In the genomic region with DNA sequence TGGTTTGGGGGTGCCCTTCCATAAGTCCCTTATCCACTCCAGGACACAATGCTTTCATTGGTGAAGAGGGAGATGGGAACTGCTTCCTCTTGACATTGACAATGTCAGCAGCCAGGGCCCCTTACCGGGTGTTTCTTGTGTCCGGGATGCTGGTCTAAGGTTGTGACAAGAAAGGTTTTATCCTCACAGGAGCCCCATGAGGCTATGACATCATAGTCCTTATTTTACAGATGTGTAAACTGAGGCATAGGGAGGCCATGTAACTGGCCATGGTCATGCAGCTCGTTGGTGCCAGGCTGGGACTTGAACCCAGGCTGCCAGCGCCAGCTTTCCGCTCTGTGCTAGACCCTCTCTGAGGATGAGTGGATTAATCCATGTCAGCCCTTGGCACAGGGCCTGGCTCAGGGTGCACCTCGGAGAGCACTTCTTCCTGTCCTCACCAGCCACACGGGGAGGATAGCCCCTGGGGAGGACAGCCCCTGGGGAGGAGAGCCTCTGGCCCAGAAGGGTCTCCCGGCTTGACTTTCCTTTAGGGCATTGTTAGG, we compare ENCODE assay signal across 21 cellular contexts.
DNase-seq lines count a peak whose midpoint lies in the region; TF ChIP-seq lines count a peak whose summit lies in the region.
"Had no signal": no experiment of that assay in that cellular context is flagged by ENCODE, and none has a peak within 500 bp of the region (broad histone marks: within the 10 kb centered on the region; RNA-seq: fewer than 3 reads in every experiment).

No MANE protein-coding gene starts in this region.

- no peak overlapping the region for H3K27ac Mint-ChIP-seq in H9
- H3K27ac Mint-ChIP-seq: B cell; CD4-positive, CD25-positive, alpha-beta regulatory T cell had no signal

- H2BK12ac ChIP-seq in H9 (ENCODE audit: insufficient read length, low read depth, low read length), result no peak overlapping the region

- no peaks in the 10 kb centered on the region for H4K20me1 ChIP-seq in H9 (ENCODE audit: control insufficient read depth, insufficient read depth, insufficient read length)

- no peak overlapping the region for H2BK20ac ChIP-seq in H9 (ENCODE audit: low read depth, low read length, poor library complexity, severe bottlenecking)

- TF ChIP-seq CTCF in GM13976 (IDR thresholded peaks at IDR 0.05; ENCODE audit: borderline replicate concordance, control extremely low read depth, extremely low read depth, insufficient read depth, missing control alignments), result no peak
- TF ChIP-seq CTCF in H9 (conservative IDR thresholded peaks at IDR 0.05), result no peak
- no peak for TF ChIP-seq CTCF in esophagus muscularis mucosa (IDR thresholded peaks at IDR 0.05)
- no peak for TF ChIP-seq CTCF in sigmoid colon (IDR thresholded peaks at IDR 0.05)

- H3K79me2 ChIP-seq in H9 (ENCODE audit: insufficient read depth, low read length), result no peaks in the 10 kb centered on the region

- no peaks in the 10 kb centered on the region for H3K23me2 ChIP-seq in H9 (ENCODE audit: insufficient read length, low read depth, low read length, poor library complexity, severe bottlenecking)

- H3K27me3 ChIP-seq in H9 (ENCODE audit: insufficient read depth, low read length), result no peaks in the 10 kb centered on the region; the same call in 1 of the 2 replicates
- H3K27me3 ChIP-seq in esophagus muscularis mucosa, result peaks cover 0 to 15% (median 0%) of the 10 kb centered on the region in 4 donors
- no peaks in the 10 kb centered on the region for H3K27me3 ChIP-seq in sigmoid colon

- no peaks in the 10 kb centered on the region for H3K79me1 ChIP-seq in H9 (ENCODE audit: insufficient read depth, low read depth, low read length, poor library complexity, severe bottlenecking)

- in situ Hi-C loops in GM13976 (cut with MboI; ENCODE audit: low sequenced_read_pairs, unreplicated experiment), result no loop called here

- no peak overlapping the region for H3T11ph ChIP-seq in H9 (ENCODE audit: low read length)

- no peak for TF ChIP-seq POLR2A in esophagus muscularis mucosa (IDR thresholded peaks at IDR 0.05; ENCODE audit: low read depth)
- no peak for TF ChIP-seq POLR2A in sigmoid colon (IDR thresholded peaks at IDR 0.05)

- H2AFZ ChIP-seq in H9 (ENCODE audit: low read length), result no peak overlapping the region

- H2BK120ac ChIP-seq in H9 (ENCODE audit: low read depth, low read length, poor library complexity, severe bottlenecking), result no peak overlapping the region

- no peaks in the 10 kb centered on the region for H3K36me3 Mint-ChIP-seq in H9 (ENCODE audit: insufficient read depth in 1 of 3, low read depth in 3 of 3)
- H3K36me3 Mint-ChIP-seq: CD4-positive, CD25-positive, alpha-beta regulatory T cell had no signal

- H3K9me3 ChIP-seq in H9 (ENCODE audit: control insufficient read depth, low read depth, low read length) (no peaks in the 10 kb centered on the region), esophagus muscularis mucosa (no peaks in the 10 kb centered on the region), sigmoid colon (no peaks in the 10 kb centered on the region)
- H3K9me3 ChIP-seq: Caco-2 had no signal

- no peak overlapping the region for H3K4me3 Mint-ChIP-seq in H9
- H3K4me3 Mint-ChIP-seq: B cell; CD4-positive, CD25-positive, alpha-beta regulatory T cell had no signal

- H2AK5ac ChIP-seq in H9 (ENCODE audit: insufficient read length, low read length), result no peak overlapping the region

- intact Hi-C loops in esophagus muscularis mucosa (cut with DNase I) (no loop called here), sigmoid colon (cut with DNase I) (no loop called here)

- no peak for TF ChIP-seq EP300 in esophagus muscularis mucosa (IDR thresholded peaks at IDR 0.05)
- no peak for TF ChIP-seq EP300 in sigmoid colon (IDR thresholded peaks at IDR 0.05)

- H3K4ac ChIP-seq in H9 (ENCODE audit: low read depth, low read length), result no peak overlapping the region

- H2BK5ac ChIP-seq in H9 (ENCODE audit: insufficient read length, low read length), result no peak overlapping the region

- no peak overlapping the region for H3K9ac ChIP-seq in H9 (ENCODE audit: extremely low read depth, insufficient read length, low read length)

- H3K36me3 ChIP-seq in esophagus muscularis mucosa (no peaks in the 10 kb centered on the region), sigmoid colon (no peaks in the 10 kb centered on the region)

- peaks cover 0 to 43% of the 10 kb centered on the region in 2 experiments; a peak in 2 of 5 replicates for H3K9me3 Mint-ChIP-seq in H9

- H3K27me3 Mint-ChIP-seq in H9 (ENCODE audit: low read depth), result peaks cover 38% of the 10 kb centered on the region
- H3K27me3 Mint-ChIP-seq: B cell; CD4-positive, CD25-positive, alpha-beta regulatory T cell had no signal

- H2BK15ac ChIP-seq in H9 (ENCODE audit: low read depth, low read length), result no peak overlapping the region

- no CpG with 5 or more reads among the region's 8 CpGs for WGBS in H9 (ENCODE audit: extremely low coverage, insufficient read length, low lambda C conversion rate)
- WGBS in esophagus muscularis mucosa, result 70% methylated on average over 6 of the region's 8 CpGs
- WGBS in sigmoid colon, 2 donors, result 63 to 71% methylated on average over 8 of the region's 8 CpGs

- H4K8ac ChIP-seq in H9 (replicated peaks; ENCODE audit: insufficient read length, low read depth, low read length), result no peak overlapping the region

- H3K4me3 ChIP-seq in esophagus muscularis mucosa (no peak overlapping the region), sigmoid colon (no peak overlapping the region)
- H3K4me3 ChIP-seq: SK-N-MC had no signal

- H3K4me2 ChIP-seq in H9 (ENCODE audit: insufficient read depth, insufficient read length, low read length), result no peak overlapping the region

- H3K27ac ChIP-seq in H9 (ENCODE audit: insufficient read length, low read depth, low read length) (no peak overlapping the region), esophagus muscularis mucosa (replicated peaks in 1 of 4) (no peak overlapping the region), sigmoid colon (no peak overlapping the region)
- H3K27ac ChIP-seq: SK-N-MC had no signal

- H3K4me1 Mint-ChIP-seq in H9, result no peaks in the 10 kb centered on the region
- H3K4me1 Mint-ChIP-seq: B cell; CD4-positive, CD25-positive, alpha-beta regulatory T cell had no signal

- H4K91ac ChIP-seq in H9 (ENCODE audit: insufficient read length, low read depth, low read length), result no peak overlapping the region

- DNase-seq in GM13976 (ENCODE audit: low spot score) (peak; percentile 6), H9 (peak; percentile 10), esophagus muscularis mucosa (ENCODE audit: extremely low spot score) (peak; percentile 80), sigmoid colon (peak; percentile 40), SIG-M5 (lab: John Stamatoyannopoulos, UW) (no peak), NCI-H1105 (lab: John Stamatoyannopoulos, UW) (no peak), DMS53 (lab: John Stamatoyannopoulos, UW) (no peak)
- DNase-seq: CD4-positive, CD25-positive, alpha-beta regulatory T cell; HCEC 1CT; IMR-90; Karpas-422; MM.1S; NCI-H1105 treated with DMSO at 0.1 percent for 48 hours; NCI-H1694 treated with DMSO at 0.1 percent for 48 hours; NCI-H2107; NCI-H2227 treated with DMSO at 0.1 percent for 48 hours; NCI-H526; PC-3 had no signal

- H3K56ac ChIP-seq in H9 (ENCODE audit: insufficient read length, low read depth, low read length), result no peak overlapping the region

- H3K14ac ChIP-seq in H9 (ENCODE audit: insufficient read depth, low read length), result no peak overlapping the region

- H3K4me1 ChIP-seq in H9 (ENCODE audit: insufficient read depth, low read length) (no peaks in the 10 kb centered on the region), esophagus muscularis mucosa (peaks cover 0 to 6% (median 5%) of the 10 kb centered on the region in 4 donors), sigmoid colon (peaks cover 0 to 12% (median 9%) of the 10 kb centered on the region in 4 donors)
- H3K4me1 ChIP-seq: Caco-2 had no signal

- H3K18ac ChIP-seq in H9 (ENCODE audit: insufficient read length, low read depth, low read length), result no peak overlapping the region

- H4K5ac ChIP-seq in H9 (ENCODE audit: insufficient read length, low read depth, low read length), result no peak overlapping the region

- no peak overlapping the region for H3K23ac ChIP-seq in H9 (ENCODE audit: insufficient read length, low read depth, low read length)

Comparison
In these comparisons a context has a peak if more than half of its experiments do, and no peak if none do; other contexts are left out.
1. DNase-seq: peak in GM13976 (single experiment), H9 (single experiment), esophagus muscularis mucosa (single experiment) and sigmoid colon (single experiment); none in SIG-M5 (single experiment), NCI-H1105 (single experiment) and DMS53 (single experiment).